ENCODE assay signal across 12 cellular contexts in the genomic region with DNA sequence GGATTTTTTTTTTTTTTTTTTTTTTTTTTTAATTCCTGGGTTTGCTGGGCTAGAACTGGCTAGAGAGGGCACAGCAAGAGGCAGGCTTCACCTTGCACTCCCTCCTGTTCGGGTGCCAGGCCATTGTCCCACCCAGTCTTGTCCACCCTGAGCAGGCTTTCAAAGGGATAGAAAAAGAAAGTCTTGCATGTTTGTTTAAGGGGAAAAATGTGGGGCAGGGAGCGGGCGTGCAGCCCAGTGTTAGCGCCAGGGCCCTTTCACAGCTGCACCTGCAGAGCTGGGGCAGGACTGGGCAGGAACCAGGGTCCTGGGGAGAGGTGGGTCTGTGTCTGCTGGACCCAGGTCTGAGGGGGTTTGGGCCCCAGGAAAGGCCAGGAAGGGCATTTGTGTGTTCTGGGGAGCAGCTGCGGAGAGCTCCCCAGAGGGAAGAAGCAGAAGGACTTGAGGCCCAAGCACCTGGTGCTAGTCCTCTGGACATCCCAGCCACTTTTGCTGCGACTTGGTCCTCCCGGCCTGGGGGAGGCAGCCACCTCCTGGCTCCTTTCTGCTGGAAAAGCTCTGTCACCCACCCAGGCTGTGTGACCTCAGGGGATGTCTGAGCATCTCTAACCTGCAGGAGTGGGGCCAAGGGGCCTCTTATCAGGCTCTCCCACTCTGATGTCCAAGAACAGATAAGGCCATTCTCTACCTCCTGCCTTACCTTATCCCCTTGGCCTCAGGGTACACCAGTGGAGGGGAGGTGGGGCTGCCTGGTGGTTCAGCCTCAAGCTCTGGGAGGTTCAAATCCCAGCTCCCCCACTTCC. TPM values are rescaled to one million over a fixed set of nuclear protein-coding genes. Genes with fewer than 3 reads are reported as not detected.
DNase-seq lines count a peak whose midpoint lies in the region; ATAC-seq and TF ChIP-seq lines count a peak whose summit lies in the region.
"Had no signal": no experiment of that assay in that cellular context is flagged by ENCODE, and none has a peak within 500 bp of the region (broad histone marks: within the 10 kb centered on the region; RNA-seq: fewer than 3 reads in every experiment).

No MANE protein-coding gene starts in this region.

- H3K27ac ChIP-seq in dorsolateral prefrontal cortex: peak overlapping the region in 58 of 59 donors; percentile 8 to 100 (median 96)
- H3K27ac ChIP-seq: ascending aorta, SJSA1 had no signal

- intact Hi-C loops in dorsolateral prefrontal cortex (cut with DNase I): loop anchor here in 1 of 2 donors (10.0 kb wide), 1 partner anchor 46 kb away; a partner anchor contains a TSS

- ATAC-seq in stimulated activated memory B cell treated with anti-CD40 and anti-IgM and Interleukin-4, amounts not matched to agents 10 μg/mL and 1 μg/mL and 100 μg/mL, for 72 hours: no peak
- no peak for ATAC-seq in HG03520 (IDR thresholded peaks at IDR 0.05; ENCODE audit: unreplicated experiment)
- ATAC-seq: heart right ventricle had no signal

- no peaks in the 10 kb centered on the region for H3K9me3 Mint-ChIP-seq in T-helper 2 cell treated with Interferon-gamma antibody and Interleukin-4, amounts not matched to agents 5 μg/mL and 100 μg/mL, for 36 hours
- no peaks in the 10 kb centered on the region for H3K9me3 Mint-ChIP-seq in stimulated activated memory B cell treated with anti-CD40 and anti-IgM and Interleukin-4, amounts not matched to agents 10 μg/mL and 1 μg/mL and 100 μg/mL, for 72 hours

- no peak overlapping the region for H3K4me3 ChIP-seq in dorsolateral prefrontal cortex
- H3K4me3 ChIP-seq: ascending aorta, heart right ventricle, SJSA1 had no signal

- H3K27ac Mint-ChIP-seq in T-helper 2 cell treated with Interferon-gamma antibody and Interleukin-4, amounts not matched to agents 5 μg/mL and 100 μg/mL, for 36 hours: peak overlapping the region; percentile 20
- peak overlapping the region; percentile 80 for H3K27ac Mint-ChIP-seq in stimulated activated memory B cell treated with anti-CD40 and anti-IgM and Interleukin-4, amounts not matched to agents 10 μg/mL and 1 μg/mL and 100 μg/mL, for 72 hours

- H3K36me3 Mint-ChIP-seq in T-helper 2 cell treated with Interferon-gamma antibody and Interleukin-4, amounts not matched to agents 5 μg/mL and 100 μg/mL, for 36 hours (ENCODE audit: low read depth): no peaks in the 10 kb centered on the region
- H3K36me3 Mint-ChIP-seq in stimulated activated memory B cell treated with anti-CD40 and anti-IgM and Interleukin-4, amounts not matched to agents 10 μg/mL and 1 μg/mL and 100 μg/mL, for 72 hours: peaks cover 7% of the 10 kb centered on the region

- no peak overlapping the region for H3K4me3 Mint-ChIP-seq in T-helper 2 cell treated with Interferon-gamma antibody and Interleukin-4, amounts not matched to agents 5 μg/mL and 100 μg/mL, for 36 hours
- no peak overlapping the region for H3K4me3 Mint-ChIP-seq in stimulated activated memory B cell treated with anti-CD40 and anti-IgM and Interleukin-4, amounts not matched to agents 10 μg/mL and 1 μg/mL and 100 μg/mL, for 72 hours

- no peak for TF ChIP-seq CTCF in dorsolateral prefrontal cortex (IDR thresholded peaks at IDR 0.05 in 54 of 56, conservative IDR thresholded peaks at IDR 0.05 in 2 of 56; ENCODE audit: low read depth in 1 of 56, partially characterized antibody in 56 of 56)

- no peak for DNase-seq in T-helper 2 cell treated with Interferon-gamma antibody and Interleukin-4, amounts not matched to agents 5 μg/mL and 100 μg/mL, for 36 hours (ENCODE audit: low spot score)
- DNase-seq in T-helper 2 cell (no peak), NCI-H69 (lab: John Stamatoyannopoulos, UW) (peak; percentile 2), dorsolateral prefrontal cortex (peak in 3 of 10 donors; percentile 24 to 40 (median 29)), GM19238 (ENCODE audit: insufficient read length, low spot score) (no peak), HPDE6-E6E7 (ENCODE audit: extremely low spot score) (no peak)
- DNase-seq: heart right ventricle, NCI-H1417 had no signal

- H3K27me3 Mint-ChIP-seq in T-helper 2 cell treated with Interferon-gamma antibody and Interleukin-4, amounts not matched to agents 5 μg/mL and 100 μg/mL, for 36 hours (ENCODE audit: low read depth): no peaks in the 10 kb centered on the region
- no peaks in the 10 kb centered on the region for H3K27me3 Mint-ChIP-seq in stimulated activated memory B cell treated with anti-CD40 and anti-IgM and Interleukin-4, amounts not matched to agents 10 μg/mL and 1 μg/mL and 100 μg/mL, for 72 hours

- H3K27me3 ChIP-seq in dorsolateral prefrontal cortex: no peaks in the 10 kb centered on the region
- H3K27me3 ChIP-seq: ascending aorta, heart right ventricle, SJSA1 had no signal

- peaks cover 16% of the 10 kb centered on the region for H3K4me1 Mint-ChIP-seq in T-helper 2 cell treated with Interferon-gamma antibody and Interleukin-4, amounts not matched to agents 5 μg/mL and 100 μg/mL, for 36 hours (ENCODE audit: low read depth)
- peaks cover 46% of the 10 kb centered on the region for H3K4me1 Mint-ChIP-seq in stimulated activated memory B cell treated with anti-CD40 and anti-IgM and Interleukin-4, amounts not matched to agents 10 μg/mL and 1 μg/mL and 100 μg/mL, for 72 hours

RNA-seq across cellular contexts. Expression of a gene that starts 44.8 kb away (rescaled TPM):
- total RNA-seq in dorsolateral prefrontal cortex: 100 to 1,000 TPM; 100 to 178 (median 132) TPM

RNA-seq across cellular contexts. Expression of a gene that starts 45.1 kb away (rescaled TPM):
- total RNA-seq in dorsolateral prefrontal cortex: 10 to 100 TPM; 21.4 to 53.0 (median 33.6) TPM

RNA-seq across cellular contexts. Expression of a gene that starts 48.7 kb away (rescaled TPM):
- total RNA-seq in dorsolateral prefrontal cortex: 100 to 1,000 TPM in 2 of 120 experiments, 10 to 100 TPM in 118; 18.1 to 151 (median 44.9) TPM
